Comparison of ENCODE assay signal across 9 cellular contexts in the genomic region with DNA sequence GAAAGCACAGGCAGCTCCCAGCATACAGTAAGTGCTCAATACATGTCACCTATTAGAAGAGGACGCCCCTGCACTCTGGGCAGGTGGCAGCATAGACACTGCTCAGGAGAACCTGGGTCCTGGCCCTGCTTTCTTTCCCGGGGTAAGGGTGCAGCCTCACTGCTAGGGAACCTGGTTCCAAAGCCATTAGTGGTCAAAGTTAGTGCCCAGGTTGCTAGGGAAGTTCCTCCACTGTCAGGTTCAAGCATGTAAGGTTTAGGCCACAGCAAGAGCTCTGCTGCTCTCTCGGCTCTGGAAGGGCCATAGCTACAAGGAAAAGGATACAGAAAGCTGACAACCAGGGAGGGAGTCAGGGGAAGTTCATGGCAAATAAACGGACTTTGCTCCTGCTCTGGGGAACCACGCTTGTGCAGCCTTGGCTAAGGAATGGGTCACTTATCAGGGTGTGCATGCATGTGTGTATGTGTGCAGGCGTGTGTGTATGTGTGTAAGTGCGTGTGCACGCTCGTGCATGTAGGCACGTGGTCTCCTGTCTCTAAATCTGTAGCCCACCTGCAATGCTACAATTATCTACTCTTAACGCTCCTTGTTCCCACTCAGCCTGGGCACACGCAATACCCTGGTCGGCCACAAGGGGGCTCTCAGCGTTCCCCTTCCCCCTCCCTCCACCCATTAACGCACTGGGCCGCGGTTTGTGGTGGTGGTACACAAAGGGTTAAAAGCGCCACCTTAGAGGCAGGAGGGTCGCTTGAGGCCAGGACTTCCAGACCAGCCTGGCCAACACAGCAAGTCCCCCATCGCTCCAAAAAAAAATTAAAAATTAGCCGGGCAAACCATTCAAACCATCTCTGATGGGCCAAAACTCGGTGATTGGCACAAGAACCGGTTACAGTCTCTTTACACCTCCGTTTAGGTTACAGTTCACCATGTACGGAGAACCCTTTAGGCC. TPM values are rescaled to one million over a fixed set of nuclear protein-coding genes. Genes with fewer than 3 reads are reported as not detected.
DNase-seq lines count a peak whose midpoint lies in the region; ATAC-seq and TF ChIP-seq lines count a peak whose summit lies in the region.
"Had no signal": no experiment of that assay in that cellular context is flagged by ENCODE, and none has a peak within 500 bp of the region (broad histone marks: within the 10 kb centered on the region; RNA-seq: fewer than 3 reads in every experiment).

No MANE protein-coding gene starts in this region.

- H3K36me3 Mint-ChIP-seq in activated T-cell treated with anti-CD3 and anti-CD28 coated beads, Interleukin-2, amount 50 U/mL, for 24 hours (ENCODE audit: low read depth): no peaks in the 10 kb centered on the region
- no peaks in the 10 kb centered on the region for H3K36me3 Mint-ChIP-seq in neural crest cell (ENCODE audit: low read depth)

- 0 out of 2 replicates have a peak, but pooled peaks cover 5% of the 10 kb centered on the region for H3K9me3 ChIP-seq in OCI-LY1 (ENCODE audit: low read length)
- no peaks in the 10 kb centered on the region for H3K9me3 ChIP-seq in thoracic aorta

- no peak overlapping the region for H3K9ac ChIP-seq in OCI-LY1 (ENCODE audit: low read length)

- H3K27ac ChIP-seq in OCI-LY1 (ENCODE audit: low read depth, low read length, poor library complexity, severe bottlenecking): no peak overlapping the region
- H3K27ac ChIP-seq in thoracic aorta: no peak overlapping the region
- H3K27ac ChIP-seq: skin epidermis had no signal

- no peak overlapping the region for H3K4me3 ChIP-seq in AG04449 (ENCODE audit: low read depth, low read length)
- H3K4me3 ChIP-seq in OCI-LY1 (ENCODE audit: low read depth, low read length, poor library complexity, severe bottlenecking): peak overlapping the region; percentile 20
- no peak overlapping the region for H3K4me3 ChIP-seq in thoracic aorta
- H3K4me3 ChIP-seq: skin epidermis had no signal

- no peak overlapping the region for H3K27ac Mint-ChIP-seq in activated T-cell treated with anti-CD3 and anti-CD28 coated beads, Interleukin-2, amount 50 U/mL, for 24 hours
- no peak overlapping the region for H3K27ac Mint-ChIP-seq in neural crest cell (ENCODE audit: unreplicated experiment)

- no peaks in the 10 kb centered on the region for H3K27me3 Mint-ChIP-seq in activated T-cell treated with anti-CD3 and anti-CD28 coated beads, Interleukin-2, amount 50 U/mL, for 24 hours
- H3K27me3 Mint-ChIP-seq in neural crest cell (ENCODE audit: low read depth): no peaks in the 10 kb centered on the region

- POLR2A ChIA-PET in AG04449 (lab: Yijun Ruan, JAX): no interaction called here

- H3K9me3 Mint-ChIP-seq in activated T-cell treated with anti-CD3 and anti-CD28 coated beads, Interleukin-2, amount 50 U/mL, for 24 hours: peaks cover 5% of the 10 kb centered on the region
- no peaks in the 10 kb centered on the region for H3K9me3 Mint-ChIP-seq in neural crest cell

- DNase-seq in AG04449 (ENCODE audit: low read depth, low spot score): no peak
- peak; percentile 85 for DNase-seq in activated T-cell treated with anti-CD3 and anti-CD28 coated beads, Interleukin-2, amount 50 U/mL, for 24 hours
- DNase-seq in fibroblast of peridontal ligament (ENCODE audit: extremely low read depth): peak; percentile 36
- DNase-seq in neural crest cell (ENCODE audit: low read depth, low spot score): peak; percentile 69
- no peak for DNase-seq in thoracic aorta (ENCODE audit: low spot score)

- peak; percentile 62 for ATAC-seq in GM18498 (IDR thresholded peaks at IDR 0.05; ENCODE audit: unreplicated experiment)
- ATAC-seq in thoracic aorta (ENCODE audit: insufficient number of reproducible peaks, low FRiP score, low read depth): no peak
- no peak for ATAC-seq in HG03457 (IDR thresholded peaks at IDR 0.05; ENCODE audit: unreplicated experiment)

- no peak overlapping the region for H2AFZ ChIP-seq in OCI-LY1 (ENCODE audit: low read length)

- no peak overlapping the region for H3K4me3 Mint-ChIP-seq in activated T-cell treated with anti-CD3 and anti-CD28 coated beads, Interleukin-2, amount 50 U/mL, for 24 hours
- no peak overlapping the region for H3K4me3 Mint-ChIP-seq in neural crest cell

- H3K79me2 ChIP-seq in OCI-LY1 (ENCODE audit: insufficient read depth, low read length): no peaks in the 10 kb centered on the region

- H3K27me3 ChIP-seq in OCI-LY1 (ENCODE audit: insufficient read depth, low read length) (no peaks in the 10 kb centered on the region), thoracic aorta (replicated peaks; ENCODE audit: insufficient read depth) (no peaks in the 10 kb centered on the region)

- H3K36me3 ChIP-seq in OCI-LY1 (ENCODE audit: insufficient read depth, low read length) (no peaks in the 10 kb centered on the region; the same call in 1 of the 2 replicates), thoracic aorta (no peaks in the 10 kb centered on the region)

- CTCF ChIA-PET in AG04449 (lab: Yijun Ruan, JAX): interaction anchor here (0.7 to 8.8 kb wide), 33 partner anchors 9 to 399 kb away, joined by 3 to 129 read pairs (median 4); a partner anchor contains a TSS

- peaks cover 4% of the 10 kb centered on the region for H3K4me1 ChIP-seq in OCI-LY1 (ENCODE audit: insufficient read depth, low read length, severe bottlenecking)
- no peaks in the 10 kb centered on the region for H3K4me1 ChIP-seq in thoracic aorta (ENCODE audit: control insufficient read depth in 1 of 2, low read depth in 2 of 2)

- H3K9me2 ChIP-seq in OCI-LY1 (ENCODE audit: low read depth, low read length): no peaks in the 10 kb centered on the region

- H4K20me1 ChIP-seq in OCI-LY1 (ENCODE audit: insufficient read depth, low read length): no peaks in the 10 kb centered on the region

- H3K4me1 Mint-ChIP-seq in activated T-cell treated with anti-CD3 and anti-CD28 coated beads, Interleukin-2, amount 50 U/mL, for 24 hours (ENCODE audit: low read depth): peaks cover 14% of the 10 kb centered on the region
- H3K4me1 Mint-ChIP-seq in neural crest cell: peaks cover 6% of the 10 kb centered on the region

- no peaks in the 10 kb centered on the region for H3F3A ChIP-seq in OCI-LY1 (ENCODE audit: insufficient read depth, low read length)

- peak; percentile 95 for TF ChIP-seq CTCF in AG04449 (IDR thresholded peaks at IDR 0.05; ENCODE audit: insufficient read depth, low read length, missing control alignments)
- TF ChIP-seq CTCF in OCI-LY1 (IDR thresholded peaks at IDR 0.05; ENCODE audit: low read length): peak; percentile 98
- TF ChIP-seq CTCF in neural crest cell (conservative IDR thresholded peaks at IDR 0.05): peak; percentile 96
- peak; percentile 94 for TF ChIP-seq CTCF in thoracic aorta (IDR thresholded peaks at IDR 0.05)

- H3K4me2 ChIP-seq in OCI-LY1 (ENCODE audit: low read length): peak overlapping the region; percentile 43

RNA-seq across cellular contexts. Expression of a gene that starts 48.5 kb away (rescaled TPM):
- total RNA-seq in neural crest cell (15.6 and 16.3 TPM in 2 replicates), thoracic aorta (1 to 10 TPM; 1.5 to 9.0 TPM)

Comparison
In these comparisons a context has a peak if more than half of its experiments do, and no peak if none do; other contexts are left out.
1. DNase-seq: peak in activated T-cell treated with anti-CD3 and anti-CD28 coated beads, Interleukin-2, amount 50 U/mL, for 24 hours (single experiment), fibroblast of peridontal ligament (single experiment) and neural crest cell (single experiment); none in AG04449 (single experiment) and thoracic aorta (single experiment).
2. Peak in every context shown above with its lines, with median percentiles within 50 percentile points of each other: CTCF ChIP-seq.